12 cellular contexts compared by ENCODE assay signal in the genomic region with DNA sequence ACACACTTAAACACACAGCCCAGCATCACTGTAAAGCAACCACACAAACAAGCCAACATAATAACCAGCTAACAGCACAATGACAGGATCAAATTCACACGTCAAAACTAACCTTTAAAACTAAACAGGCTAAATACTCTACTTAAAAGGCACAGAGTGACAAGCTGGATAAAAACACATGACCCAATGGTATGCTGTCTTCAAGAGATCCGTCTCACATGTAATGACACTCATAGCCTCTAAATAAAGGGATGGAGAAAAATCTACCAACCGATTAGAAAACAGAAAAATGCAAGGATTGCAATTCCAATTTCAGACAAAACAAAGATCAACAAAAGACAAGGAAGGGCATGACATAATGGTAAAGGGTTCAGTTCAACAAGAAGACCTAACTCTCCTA. TPM values are rescaled to one million over a fixed set of nuclear protein-coding genes. Genes with fewer than 3 reads are reported as not detected.
"Had no signal": no experiment of that assay in that cellular context is flagged by ENCODE, and none has a peak within 500 bp of the region (broad histone marks: within the 10 kb centered on the region; RNA-seq: fewer than 3 reads in every experiment).

No MANE protein-coding gene starts in this region.

- H3K4me2 ChIP-seq: GM23338 had no signal

- H3K27ac ChIP-seq: GM23248 had no signal

- H3K9me3 ChIP-seq: HAP-1 had no signal

- H3K4me3 ChIP-seq: GM23248, GM23338, HAP-1 had no signal

- ATAC-seq: GM23338, HCT116 had no signal

- H3K36me3 ChIP-seq: HAP-1 had no signal

- DNase-seq: GM23248, GOT3, H7, H9, HCEC 1CT, HFFc6 had no signal

- H2AFZ ChIP-seq: GM23248, GM23338 had no signal

- H3K9ac ChIP-seq: GM23248 had no signal

- H3K4me1 ChIP-seq: HAP-1 had no signal

- H3K4me3 Mint-ChIP-seq: GM23338, H9, HFFc6 had no signal

- FAIRE-seq: H1, H54 had no signal

- H3K27ac Mint-ChIP-seq: GM23338, H9, HFFc6 had no signal

RNA-seq across cellular contexts. Expression of gene PRSS58, which starts 17.2 kb away (rescaled TPM):
- total RNA-seq: GM23248, GM23338, H1, H4, H7, H9, HFFc6 had no signal
- polyA plus RNA-seq: GM23248, GM23338, H1 had no signal
